ENCODE assay signal across 33 cellular contexts in genomic region chr3:94472511-94472910, GRCh38.
A peak's percentile ranks its signal among the peaks of the same experiment; 100 is the strongest.
DNase-seq lines count a peak whose midpoint lies in the region; ATAC-seq and TF ChIP-seq lines count a peak whose summit lies in the region.
"Had no signal": no experiment of that assay in that cellular context is flagged by ENCODE, and none has a peak within 500 bp of the region (broad histone marks: within the 10 kb centered on the region; RNA-seq: fewer than 3 reads in every experiment).

No MANE protein-coding gene starts in this region.

- H3K27me3 ChIP-seq in H9 (ENCODE audit: insufficient read depth, low read length) (no peaks in the 10 kb centered on the region; the same call in 1 of the 2 replicates), endodermal cell (ENCODE audit: control insufficient read depth, insufficient read depth, low read length, poor library complexity, severe bottlenecking) (no peaks in the 10 kb centered on the region), mesendoderm (ENCODE audit: insufficient read depth, low read length, poor library complexity) (no peaks in the 10 kb centered on the region)
- H3K27me3 ChIP-seq: BE2C; BLaER1; BLaER1 treated with 17β-estradiol and CSF1 and Interleukin-3, amounts not matched to agents 10 nM and 100 nM had no signal

- no peak overlapping the region for H2BK15ac ChIP-seq in H9 (ENCODE audit: low read depth, low read length)
- no peak overlapping the region for H2BK15ac ChIP-seq in mesendoderm (replicated peaks; ENCODE audit: low read depth)

- no peaks in the 10 kb centered on the region for H3K79me1 ChIP-seq in H9 (ENCODE audit: insufficient read depth, low read depth, low read length, poor library complexity, severe bottlenecking)
- no peaks in the 10 kb centered on the region for H3K79me1 ChIP-seq in mesendoderm (ENCODE audit: low read length)

- H3K36me3 ChIP-seq in endodermal cell (ENCODE audit: control insufficient read depth, insufficient read depth, low read length) (no peaks in the 10 kb centered on the region), mesendoderm (ENCODE audit: control insufficient read depth, insufficient read depth, low read length) (no peaks in the 10 kb centered on the region)
- H3K36me3 ChIP-seq: BE2C; BLaER1; BLaER1 treated with 17β-estradiol and CSF1 and Interleukin-3, amounts not matched to agents 10 nM and 100 nM had no signal

- H2AK5ac ChIP-seq in H9 (ENCODE audit: insufficient read length, low read length): no peak overlapping the region
- H2AK5ac ChIP-seq in mesendoderm (ENCODE audit: low read length): peak overlapping the region; percentile 47

- H3K4me3 ChIP-seq in endodermal cell (ENCODE audit: low read length): peak overlapping the region; percentile 29
- no peak overlapping the region for H3K4me3 ChIP-seq in mesendoderm (ENCODE audit: low read length)
- H3K4me3 ChIP-seq: A549; BLaER1; BLaER1 treated with 17β-estradiol and CSF1 and Interleukin-3, amounts not matched to agents 10 nM and 100 nM had no signal

- no peaks in the 10 kb centered on the region for H4K20me1 ChIP-seq in H9 (ENCODE audit: control insufficient read depth, insufficient read depth, insufficient read length)
- H4K20me1 ChIP-seq: BLaER1; BLaER1 treated with 17β-estradiol and CSF1 and Interleukin-3, amounts not matched to agents 10 nM and 100 nM had no signal

- H2BK5ac ChIP-seq in H9 (ENCODE audit: insufficient read length, low read length) (no peak overlapping the region), mesendoderm (ENCODE audit: low read length) (peak overlapping the region; percentile 30)

- peak overlapping the region in 1 of 3 experiments; percentile 55; a peak in 1 of 7 replicates for H3K27ac Mint-ChIP-seq in H9
- no peak overlapping the region for H3K27ac Mint-ChIP-seq in endodermal cell
- H3K27ac Mint-ChIP-seq: B cell; CD14-positive monocyte; CD4-positive, alpha-beta memory T cell; CD4-positive, alpha-beta T cell; CD4-positive, CD25-positive, alpha-beta regulatory T cell; CD8-positive, alpha-beta memory T cell; CD8-positive, alpha-beta T cell had no signal

- ATAC-seq in HG02678 (IDR thresholded peaks at IDR 0.05; ENCODE audit: unreplicated experiment): no peak
- ATAC-seq: A549; CD8-positive, alpha-beta T cell had no signal

- H3T11ph ChIP-seq in H9 (ENCODE audit: low read length): no peak overlapping the region

- H3K4ac ChIP-seq in H9 (ENCODE audit: low read depth, low read length) (no peak overlapping the region), mesendoderm (ENCODE audit: low read depth, low read length) (no peak overlapping the region)

- H3K4me1 ChIP-seq in H9 (ENCODE audit: insufficient read depth, low read length) (peaks cover 2% of the 10 kb centered on the region; the same call in 1 of the 2 replicates), endodermal cell (ENCODE audit: control insufficient read depth, insufficient read depth, low read length) (no peaks in the 10 kb centered on the region), mesendoderm (ENCODE audit: control insufficient read depth, low read depth, low read length) (peaks cover 3% of the 10 kb centered on the region)
- H3K4me1 ChIP-seq: A549, BE2C, Caco-2 had no signal

- H3K36me3 Mint-ChIP-seq in H9 (ENCODE audit: insufficient read depth in 1 of 3, low read depth in 3 of 3): peaks cover 0 to 7% (median 2%) of the 10 kb centered on the region in 3 experiments; a peak in 4 of 7 replicates
- H3K36me3 Mint-ChIP-seq in endodermal cell (ENCODE audit: low read depth): no peaks in the 10 kb centered on the region
- H3K36me3 Mint-ChIP-seq: CD14-positive monocyte; CD4-positive, alpha-beta memory T cell; CD4-positive, CD25-positive, alpha-beta regulatory T cell; CD8-positive, alpha-beta memory T cell; CD8-positive, alpha-beta T cell had no signal

- no peak overlapping the region for H3K4me3 Mint-ChIP-seq in H9
- no peak overlapping the region for H3K4me3 Mint-ChIP-seq in endodermal cell
- H3K4me3 Mint-ChIP-seq: B cell; CD14-positive monocyte; CD4-positive, alpha-beta memory T cell; CD4-positive, alpha-beta T cell; CD4-positive, CD25-positive, alpha-beta regulatory T cell; CD8-positive, alpha-beta memory T cell; CD8-positive, alpha-beta T cell had no signal

- no peak overlapping the region for H3K27ac ChIP-seq in H9 (ENCODE audit: insufficient read length, low read depth, low read length)
- no peak overlapping the region for H3K27ac ChIP-seq in endodermal cell (ENCODE audit: low read depth, low read length)
- peak overlapping the region; percentile 47 for H3K27ac ChIP-seq in mesendoderm (ENCODE audit: low read depth, low read length)
- H3K27ac ChIP-seq: 22Rv1; A549; BLaER1; BLaER1 treated with 17β-estradiol and CSF1 and Interleukin-3, amounts not matched to agents 10 nM and 100 nM; C4-2B had no signal

- TF ChIP-seq CTCF in H9 (conservative IDR thresholded peaks at IDR 0.05) (no peak), endodermal cell (conservative IDR thresholded peaks at IDR 0.05) (no peak)

- H3K56ac ChIP-seq in H9 (ENCODE audit: insufficient read length, low read depth, low read length) (no peak overlapping the region), mesendoderm (ENCODE audit: low read length) (peak overlapping the region; percentile 30)

- H4K5ac ChIP-seq in H9 (ENCODE audit: insufficient read length, low read depth, low read length): no peak overlapping the region
- no peak overlapping the region for H4K5ac ChIP-seq in mesendoderm (ENCODE audit: low read length)

- H3K18ac ChIP-seq in H9 (ENCODE audit: insufficient read length, low read depth, low read length) (no peak overlapping the region), mesendoderm (ENCODE audit: low read length) (no peak overlapping the region)

- H2BK12ac ChIP-seq in H9 (ENCODE audit: insufficient read length, low read depth, low read length): no peak overlapping the region

- H2BK20ac ChIP-seq in H9 (ENCODE audit: low read depth, low read length, poor library complexity, severe bottlenecking): no peak overlapping the region

- no peaks in the 10 kb centered on the region for H3K79me2 ChIP-seq in H9 (ENCODE audit: insufficient read depth, low read length)
- H3K79me2 ChIP-seq in mesendoderm (ENCODE audit: control insufficient read depth, insufficient read depth, low read length): no peaks in the 10 kb centered on the region

- H3K4me1 Mint-ChIP-seq in H9 (peaks cover 21 to 24% of the 10 kb centered on the region in 2 experiments), endodermal cell (peaks cover 28% of the 10 kb centered on the region)
- H3K4me1 Mint-ChIP-seq: B cell; CD14-positive monocyte; CD4-positive, alpha-beta memory T cell; CD4-positive, CD25-positive, alpha-beta regulatory T cell; CD8-positive, alpha-beta memory T cell had no signal

- H3K9ac ChIP-seq in H9 (ENCODE audit: extremely low read depth, insufficient read length, low read length) (no peak overlapping the region), endodermal cell (ENCODE audit: extremely low read depth, low read length, poor library complexity, severe bottlenecking) (no peak overlapping the region), mesendoderm (ENCODE audit: low read length) (no peak overlapping the region)
- H3K9ac ChIP-seq: BLaER1; BLaER1 treated with 17β-estradiol and CSF1 and Interleukin-3, amounts not matched to agents 10 nM and 100 nM had no signal

- 0 out of 2 replicates have a peak overlapping the region, but pooled peaks have one; percentile 29 for H3K14ac ChIP-seq in H9 (ENCODE audit: insufficient read depth, low read length)

- no peaks in the 10 kb centered on the region for H3K23me2 ChIP-seq in H9 (ENCODE audit: insufficient read length, low read depth, low read length, poor library complexity, severe bottlenecking)

- H4K91ac ChIP-seq in H9 (ENCODE audit: insufficient read length, low read depth, low read length): no peak overlapping the region

- H4K8ac ChIP-seq in H9 (replicated peaks; ENCODE audit: insufficient read length, low read depth, low read length): no peak overlapping the region
- no peak overlapping the region for H4K8ac ChIP-seq in mesendoderm (ENCODE audit: low read depth, low read length)

- H3K23ac ChIP-seq in H9 (ENCODE audit: insufficient read length, low read depth, low read length): no peak overlapping the region
- H3K23ac ChIP-seq in mesendoderm (ENCODE audit: low read length): no peak overlapping the region

- DNase-seq in H9: no peak
- peak; percentile 65 for DNase-seq in endodermal cell
- DNase-seq in mesendoderm: no peak
- no peak for DNase-seq in NCI-H1092 treated with DMSO at 0.1 percent for 48 hours (lab: John Stamatoyannopoulos, UW)
- DNase-seq in islet precursor cell: no peak
- DNase-seq: 8988T; ACHN; AML-193; BE2C; C1 segment of cervical spinal cord; Caco-2; Calu3; CD4-positive, alpha-beta memory T cell; CD4-positive, alpha-beta T cell; CD4-positive, CD25-positive, alpha-beta regulatory T cell; CD8-positive, alpha-beta memory T cell; CD8-positive, alpha-beta T cell; COR-L47; DMS 273 treated with DMSO at 0.1 percent for 48 hours; DMS153; DMS53; DMS79; DMS79 treated with DMSO at 0.1 percent for 48 hours; DND-41; EL had no signal

- no peak overlapping the region for H2AFZ ChIP-seq in H9 (ENCODE audit: low read length)

- peaks cover 10 to 11% of the 10 kb centered on the region in 2 experiments; a peak in 4 of 5 replicates for H3K9me3 Mint-ChIP-seq in H9
- H3K9me3 Mint-ChIP-seq in endodermal cell: peaks cover 22% of the 10 kb centered on the region

- H2BK120ac ChIP-seq in H9 (ENCODE audit: low read depth, low read length, poor library complexity, severe bottlenecking) (no peak overlapping the region), mesendoderm (ENCODE audit: low read depth, low read length) (no peak overlapping the region)

- H3K27me3 Mint-ChIP-seq in H9 (ENCODE audit: low read depth) (no peaks in the 10 kb centered on the region), endodermal cell (ENCODE audit: insufficient read depth) (no peaks in the 10 kb centered on the region)
- H3K27me3 Mint-ChIP-seq: B cell; CD4-positive, alpha-beta memory T cell; CD4-positive, alpha-beta T cell; CD4-positive, CD25-positive, alpha-beta regulatory T cell; CD8-positive, alpha-beta memory T cell had no signal

- H3K4me2 ChIP-seq in H9 (ENCODE audit: insufficient read depth, insufficient read length, low read length) (no peak overlapping the region), mesendoderm (ENCODE audit: low read length) (no peak overlapping the region)
- H3K4me2 ChIP-seq: A549; BLaER1; BLaER1 treated with 17β-estradiol and CSF1 and Interleukin-3, amounts not matched to agents 10 nM and 100 nM had no signal

- no peaks in the 10 kb centered on the region for H3K9me3 ChIP-seq in H9 (ENCODE audit: control insufficient read depth, low read depth, low read length)
- peaks cover 67% of the 10 kb centered on the region for H3K9me3 ChIP-seq in endodermal cell (ENCODE audit: control insufficient read depth, low read length)
- H3K9me3 ChIP-seq: A549, BE2C had no signal
